ENCODE assay signal across 35 cellular contexts in genomic region chr5:41161271-41161670, GRCh38. TPM values are rescaled to one million over a fixed set of nuclear protein-coding genes. Genes with fewer than 3 reads are reported as not detected.
DNase-seq lines count a peak whose midpoint lies in the region; ATAC-seq and TF ChIP-seq lines count a peak whose summit lies in the region.
"Had no signal": no experiment of that assay in that cellular context is flagged by ENCODE, and none has a peak within 500 bp of the region (broad histone marks: within the 10 kb centered on the region; RNA-seq: fewer than 3 reads in every experiment).

No MANE protein-coding gene starts in this region.

- in situ Hi-C loops in astrocyte of the spinal cord (cut with HindIII; ENCODE audit: low sequenced_read_pairs): no loop called here

- no peak for TF ChIP-seq CTCF in AG10803 (conservative IDR thresholded peaks at IDR 0.05; ENCODE audit: low read length)
- TF ChIP-seq CTCF in astrocyte of the spinal cord (IDR thresholded peaks at IDR 0.05; ENCODE audit: low read depth, low read length): no peak

- H3K4me3 ChIP-seq in AG10803 (ENCODE audit: low read length) (no peak overlapping the region), astrocyte of the spinal cord (ENCODE audit: low read depth, low read length) (no peak overlapping the region)
- H3K4me3 ChIP-seq: gastroesophageal sphincter, hepatocyte, lung, transverse colon had no signal

- ATAC-seq in HG03432 (IDR thresholded peaks at IDR 0.05; ENCODE audit: unreplicated experiment): no peak
- ATAC-seq: effector memory CD8-positive, alpha-beta T cell; gastroesophageal sphincter; left cardiac atrium; naive thymus-derived CD4-positive, alpha-beta T cell; Panc1; stimulated activated effector memory CD8-positive, alpha-beta T cell treated with anti-CD3 and anti-CD28 coated beads, Interleukin-12 subunit alpha, Interleukin-12 subunit beta, amount 100 ng/mL, for 72 hours had no signal

- intact Hi-C loops in posterior vena cava (cut with DNase I): no loop called here

- DNase-seq in AG10803 (ENCODE audit: low read depth) (peak; percentile 49), HS-5 (ENCODE audit: low read depth) (peak; percentile 40), astrocyte of the spinal cord (ENCODE audit: low read depth, low spot score) (peak; percentile 53), hepatic stellate cell (ENCODE audit: low spot score) (peak; percentile 1), NOMO-1 treated with dmso at 0.1 percent for 144 hours (lab: John Stamatoyannopoulos, UW; ENCODE audit: unreplicated experiment) (no peak), posterior vena cava (ENCODE audit: low spot score) (no peak), SHP77 (lab: John Stamatoyannopoulos, UW) (no peak)
- DNase-seq: activated CD4-positive, alpha-beta memory T cell treated with anti-CD3 and anti-CD28 coated beads, Interleukin-2, amount 10 ng/mL, durations not matched to agents 7 days and 5 days; activated CD4-positive, alpha-beta T cell treated with anti-CD3 and anti-CD28 coated beads for 1 hour; activated CD8-positive, alpha-beta memory T cell treated with anti-CD3 and anti-CD28 coated beads, Interleukin-2, amount 50 U/mL, for 4 hours; activated naive CD4-positive, alpha-beta T cell treated with Interleukin-2 at 50 U/mL for 16 hours; Calu3; cortex of kidney; DMS79; effector memory CD8-positive, alpha-beta T cell; GF-D8; left cardiac atrium; naive thymus-derived CD4-positive, alpha-beta T cell; NCI-H2029 treated with DMSO at 0.1 percent for 48 hours; NCI-H2227 treated with DMSO at 0.1 percent for 48 hours; NCI-H526 treated with DMSO at 0.1 percent for 48 hours; nucleus accumbens; Right ventricle myocardium superior; transverse colon had no signal

RNA-seq across cellular contexts. Expression of gene C6, which starts 52.1 kb away (rescaled TPM):
- total RNA-seq in posterior vena cava: 1 to 10 TPM; 2.6 to 6.9 TPM
- total RNA-seq: activated CD4-positive, alpha-beta memory T cell treated with anti-CD3 and anti-CD28 coated beads, Interleukin-2, amount 10 ng/mL, durations not matched to agents 7 days and 5 days; activated T-helper 1 cell treated with anti-CD3 and anti-CD28 coated beads, Interleukin-12 subunit alpha, Interleukin-12 subunit beta, Interleukin-2, Interleukin-4 antibody, amounts not matched to agents 30 ng/mL and 10 ng/mL and 1 ng/mL, durations not matched to agents 14 hours and 24 hours and 36 hours; bronchial epithelial cell; Calu3; naive thymus-derived CD4-positive, alpha-beta T cell; pulmonary artery endothelial cell; skeletal muscle tissue; T-helper 2 cell treated with Interferon-gamma antibody and Interleukin-4, amounts not matched to agents 100 ng/mL and 5 ng/mL, for 36 hours had no signal

Comparison
In these comparisons a context has a peak if more than half of its experiments do, and no peak if none do; other contexts are left out.
1. DNase-seq: peak in AG10803 (single experiment), HS-5 (single experiment), astrocyte of the spinal cord (single experiment) and hepatic stellate cell (single experiment); none in NOMO-1 treated with dmso at 0.1 percent for 144 hours (single experiment), posterior vena cava (single experiment) and SHP77 (0 of 2).